In genomic region chr1:160639652-160640051, GRCh38 we compare ENCODE assay signal across 11 cellular contexts. TPM values are rescaled to one million over a fixed set of nuclear protein-coding genes. Genes with fewer than 3 reads are reported as not detected.
DNase-seq lines count a peak whose midpoint lies in the region; ATAC-seq lines count a peak whose summit lies in the region.
"Had no signal": no experiment of that assay in that cellular context is flagged by ENCODE, and none has a peak within 500 bp of the region (broad histone marks: within the 10 kb centered on the region; RNA-seq: fewer than 3 reads in every experiment).

No MANE protein-coding gene starts in this region.

- H3K4me3 Mint-ChIP-seq in T-helper 1 cell treated with Interleukin-12 subunit alpha and Interleukin-12 subunit beta and Interleukin-4 antibody, amounts not matched to agents 30 μg/mL and 1 μg/mL, for 36 hours = peak overlapping the region; percentile 76
- H3K4me3 Mint-ChIP-seq in activated naive CD8-positive, alpha-beta T cell treated with anti-CD3 and anti-CD28 coated beads for 36 hours = peak overlapping the region; percentile 63
- H3K4me3 Mint-ChIP-seq in naive B cell = peak overlapping the region; percentile 66 to 96 (median 76)

- H3K4me3 ChIP-seq in aorta (ENCODE audit: low read length in 2 of 2) = no peak overlapping the region
- H3K4me3 ChIP-seq: thoracic aorta had no signal

- WGBS in aorta, 2 donors = 11 to 16% methylated on average over 3 of the region's 3 CpGs

- peak overlapping the region; percentile 95 for H3K27ac Mint-ChIP-seq in T-helper 1 cell treated with Interleukin-12 subunit alpha and Interleukin-12 subunit beta and Interleukin-4 antibody, amounts not matched to agents 30 μg/mL and 1 μg/mL, for 36 hours
- H3K27ac Mint-ChIP-seq in activated naive CD8-positive, alpha-beta T cell treated with anti-CD3 and anti-CD28 coated beads for 36 hours = peak overlapping the region; percentile 94
- peak overlapping the region; percentile 53 to 98 (median 90) for H3K27ac Mint-ChIP-seq in naive B cell

- intact Hi-C loops in aorta (cut with DNase I) = no loop called here

- H3K27me3 Mint-ChIP-seq in T-helper 1 cell treated with Interleukin-12 subunit alpha and Interleukin-12 subunit beta and Interleukin-4 antibody, amounts not matched to agents 30 μg/mL and 1 μg/mL, for 36 hours (ENCODE audit: low read depth) = no peaks in the 10 kb centered on the region
- H3K27me3 Mint-ChIP-seq in activated naive CD8-positive, alpha-beta T cell treated with anti-CD3 and anti-CD28 coated beads for 36 hours = no peaks in the 10 kb centered on the region
- no peaks in the 10 kb centered on the region for H3K27me3 Mint-ChIP-seq in naive B cell

- H3K27me3 ChIP-seq in aorta (ENCODE audit: control insufficient read depth in 1 of 2, insufficient read depth in 2 of 2, low read length in 1 of 2) = no peaks in the 10 kb centered on the region

- no peaks in the 10 kb centered on the region for H3K36me3 ChIP-seq in aorta (ENCODE audit: control insufficient read depth in 1 of 2, insufficient read depth in 2 of 2, low read length in 1 of 2)
- H3K36me3 ChIP-seq: thoracic aorta had no signal

- H3K4me1 Mint-ChIP-seq in T-helper 1 cell treated with Interleukin-12 subunit alpha and Interleukin-12 subunit beta and Interleukin-4 antibody, amounts not matched to agents 30 μg/mL and 1 μg/mL, for 36 hours (ENCODE audit: low read depth) = peaks cover 81% of the 10 kb centered on the region
- peaks cover 87% of the 10 kb centered on the region for H3K4me1 Mint-ChIP-seq in activated naive CD8-positive, alpha-beta T cell treated with anti-CD3 and anti-CD28 coated beads for 36 hours
- H3K4me1 Mint-ChIP-seq in naive B cell = peaks cover 74 to 92% (median 82%) of the 10 kb centered on the region in 3 donors

- H3K36me3 Mint-ChIP-seq in T-helper 1 cell treated with Interleukin-12 subunit alpha and Interleukin-12 subunit beta and Interleukin-4 antibody, amounts not matched to agents 30 μg/mL and 1 μg/mL, for 36 hours (ENCODE audit: low read depth) = peaks cover 79% of the 10 kb centered on the region
- peaks cover 80% of the 10 kb centered on the region for H3K36me3 Mint-ChIP-seq in activated naive CD8-positive, alpha-beta T cell treated with anti-CD3 and anti-CD28 coated beads for 36 hours
- H3K36me3 Mint-ChIP-seq in naive B cell = peaks cover 0 to 15% of the 10 kb centered on the region in 2 donors

- DNase-seq in T-helper 1 cell (no peak), HS-27A (ENCODE audit: low read depth) (peak; percentile 22), naive B cell (no peak), anterior cingulate cortex (lab: John Stamatoyannopoulos, UW) (no peak), aorta (no peak)
- no peak for DNase-seq in activated naive CD8-positive, alpha-beta T cell treated with anti-CD3 and anti-CD28 coated beads for 36 hours
- DNase-seq: amniotic stem cell had no signal

- ATAC-seq in naive B cell (ENCODE audit: low read depth in 2 of 2) (no peak), HG02840 (IDR thresholded peaks at IDR 0.05; ENCODE audit: low FRiP score, unreplicated experiment) (no peak), aorta (ENCODE audit: low FRiP score) (no peak)

- H3K27ac ChIP-seq in aorta (ENCODE audit: low read depth in 1 of 2, low read length in 2 of 2) = no peak overlapping the region
- H3K27ac ChIP-seq: thoracic aorta had no signal

- no peaks in the 10 kb centered on the region for H3K4me1 ChIP-seq in aorta (ENCODE audit: control insufficient read depth in 1 of 2, insufficient read depth in 2 of 2, low read length in 2 of 2)

- no peaks in the 10 kb centered on the region for H3K9me3 ChIP-seq in aorta (ENCODE audit: control insufficient read depth, low read length)
- H3K9me3 ChIP-seq: thoracic aorta had no signal

- H3K9me3 Mint-ChIP-seq in T-helper 1 cell treated with Interleukin-12 subunit alpha and Interleukin-12 subunit beta and Interleukin-4 antibody, amounts not matched to agents 30 μg/mL and 1 μg/mL, for 36 hours = no peaks in the 10 kb centered on the region
- H3K9me3 Mint-ChIP-seq in activated naive CD8-positive, alpha-beta T cell treated with anti-CD3 and anti-CD28 coated beads for 36 hours = no peaks in the 10 kb centered on the region
- H3K9me3 Mint-ChIP-seq in naive B cell = no peaks in the 10 kb centered on the region

RNA-seq across cellular contexts. Expression of gene SLAMF1, which starts 7.2 kb away (rescaled TPM):
- total RNA-seq in activated naive CD8-positive, alpha-beta T cell treated with anti-CD3 and anti-CD28 coated beads for 36 hours = 10 to 100 TPM; 39.8 to 41.6 TPM
- polyA plus RNA-seq in naive B cell (ENCODE audit: low read depth in 6 of 6) (10 to 100 TPM; 18.9 to 36.6 (median 23.0) TPM), aorta (not detected)
- 1 to 10 TPM; 1.6 to 2.4 TPM for total RNA-seq in aorta
- total RNA-seq: epithelial cell of proximal tubule had no signal

Comparison
In these comparisons a context has a peak if more than half of its experiments do, and no peak if none do; other contexts are left out.
1. RNA of gene SLAMF1, which starts 7.2 kb away (total RNA-seq): 39.8 to 41.6 TPM in activated naive CD8-positive, alpha-beta T cell treated with anti-CD3 and anti-CD28 coated beads for 36 hours; 1.6 to 2.4 TPM in aorta; every median in the first group is over 10 times any median in the second.
2. Peak in every context shown above with its lines, with median percentiles within 50 percentile points of each other: H3K27ac Mint-ChIP-seq and H3K4me3 Mint-ChIP-seq.